19 cellular contexts compared by ENCODE assay signal in genomic region chr2:1582891-1583341, GRCh38.
DNase-seq lines count a peak whose midpoint lies in the region; ATAC-seq and TF ChIP-seq lines count a peak whose summit lies in the region.
"Had no signal": no experiment of that assay in that cellular context is flagged by ENCODE, and none has a peak within 500 bp of the region (broad histone marks: within the 10 kb centered on the region; RNA-seq: fewer than 3 reads in every experiment).

No MANE protein-coding gene starts in this region.

- H3K4me1 Mint-ChIP-seq in chondrocyte (ENCODE audit: low read depth) = peaks cover 10% of the 10 kb centered on the region
- H3K4me1 Mint-ChIP-seq: B cell; CD4-positive, CD25-positive, alpha-beta regulatory T cell had no signal

- H2BK15ac ChIP-seq in mesendoderm (replicated peaks; ENCODE audit: low read depth) = no peak overlapping the region

- H3K23ac ChIP-seq in mesendoderm (ENCODE audit: low read length) = no peak overlapping the region

- H3K27ac ChIP-seq in mesendoderm (ENCODE audit: low read depth, low read length) = no peak overlapping the region
- H3K27ac ChIP-seq: 22Rv1, PC-9 had no signal

- no peaks in the 10 kb centered on the region for H3K27me3 ChIP-seq in mesendoderm (ENCODE audit: insufficient read depth, low read length, poor library complexity)

- H3K79me1 ChIP-seq in mesendoderm (ENCODE audit: low read length) = no peaks in the 10 kb centered on the region

- no peak overlapping the region for H3K4me3 Mint-ChIP-seq in chondrocyte (ENCODE audit: unreplicated experiment)
- H3K4me3 Mint-ChIP-seq: B cell; CD4-positive, CD25-positive, alpha-beta regulatory T cell had no signal

- no peak overlapping the region for H2BK5ac ChIP-seq in mesendoderm (ENCODE audit: low read length)

- no peak overlapping the region for H2BK120ac ChIP-seq in mesendoderm (ENCODE audit: low read depth, low read length)

- no peak for TF ChIP-seq CTCF in chondrocyte (IDR thresholded peaks at IDR 0.05)

- H3K36me3 ChIP-seq in mesendoderm (ENCODE audit: control insufficient read depth, insufficient read depth, low read length) = no peaks in the 10 kb centered on the region

- no peak overlapping the region for H3K4me2 ChIP-seq in mesendoderm (ENCODE audit: low read length)
- H3K4me2 ChIP-seq: PC-9 had no signal

- H3K4me1 ChIP-seq in mesendoderm (ENCODE audit: control insufficient read depth, low read depth, low read length) = peaks cover 6% of the 10 kb centered on the region

- H3K79me2 ChIP-seq in mesendoderm (ENCODE audit: control insufficient read depth, insufficient read depth, low read length) = no peaks in the 10 kb centered on the region

- H3K9me3 Mint-ChIP-seq in chondrocyte (ENCODE audit: low read depth) = no peaks in the 10 kb centered on the region

- H3K4me3 ChIP-seq in mesendoderm (ENCODE audit: low read length) = no peak overlapping the region
- H3K4me3 ChIP-seq: PC-9 had no signal

- no CpG with 5 or more reads among the region's 22 CpGs for WGBS in mesendoderm (ENCODE audit: extremely low coverage, insufficient coverage, low lambda C conversion rate)

- no peak overlapping the region for H3K18ac ChIP-seq in mesendoderm (ENCODE audit: low read length)

- no peak overlapping the region for H3K9ac ChIP-seq in mesendoderm (ENCODE audit: low read length)

- H3K27me3 Mint-ChIP-seq in chondrocyte (ENCODE audit: low read depth) = no peaks in the 10 kb centered on the region
- H3K27me3 Mint-ChIP-seq: CD4-positive, CD25-positive, alpha-beta regulatory T cell had no signal

- H3K4ac ChIP-seq in mesendoderm (ENCODE audit: low read depth, low read length) = no peak overlapping the region

- H3K36me3 Mint-ChIP-seq in chondrocyte (ENCODE audit: low read depth) = peaks cover 5% of the 10 kb centered on the region
- H3K36me3 Mint-ChIP-seq: CD4-positive, CD25-positive, alpha-beta regulatory T cell had no signal

- H3K56ac ChIP-seq in mesendoderm (ENCODE audit: low read length) = peak overlapping the region; percentile 29

- H4K5ac ChIP-seq in mesendoderm (ENCODE audit: low read length) = no peak overlapping the region

- H3K27ac Mint-ChIP-seq in chondrocyte (ENCODE audit: unreplicated experiment) = no peak overlapping the region
- H3K27ac Mint-ChIP-seq: B cell; CD4-positive, CD25-positive, alpha-beta regulatory T cell had no signal

- no peak overlapping the region for H2AK5ac ChIP-seq in mesendoderm (ENCODE audit: low read length)

- no peak for ATAC-seq in GM19023 (IDR thresholded peaks at IDR 0.05; ENCODE audit: unreplicated experiment)
- ATAC-seq in HG03571 (IDR thresholded peaks at IDR 0.05; ENCODE audit: unreplicated experiment) = no peak
- ATAC-seq in GM21528 (IDR thresholded peaks at IDR 0.05; ENCODE audit: low FRiP score, unreplicated experiment) = no peak

- H4K8ac ChIP-seq in mesendoderm (ENCODE audit: low read depth, low read length) = no peak overlapping the region

- peak; percentile 54 for DNase-seq in activated effector memory CD4-positive, alpha-beta T cell treated with anti-CD3 and anti-CD28 coated beads, Interleukin-2, amount 50 U/mL, for 16 hours
- no peak for DNase-seq in activated effector memory CD4-positive, alpha-beta T cell treated with Interleukin-2 at 50 U/mL for 16 hours
- DNase-seq in chondrocyte (ENCODE audit: low spot score) (peak; percentile 65), mesendoderm (peak; percentile 40), retina (peak; percentile 24)
- DNase-seq: Calu3; CD4-positive, CD25-positive, alpha-beta regulatory T cell; GOT3; NCI-H1092; NCI-H2081 treated with DMSO at 0.1 percent for 48 hours; NCI-H510A treated with DMSO at 0.1 percent for 48 hours; NCI-H82; PC-9; SHP77 had no signal
